ENCODE assay signal across 1 cellular context in the genomic region with DNA sequence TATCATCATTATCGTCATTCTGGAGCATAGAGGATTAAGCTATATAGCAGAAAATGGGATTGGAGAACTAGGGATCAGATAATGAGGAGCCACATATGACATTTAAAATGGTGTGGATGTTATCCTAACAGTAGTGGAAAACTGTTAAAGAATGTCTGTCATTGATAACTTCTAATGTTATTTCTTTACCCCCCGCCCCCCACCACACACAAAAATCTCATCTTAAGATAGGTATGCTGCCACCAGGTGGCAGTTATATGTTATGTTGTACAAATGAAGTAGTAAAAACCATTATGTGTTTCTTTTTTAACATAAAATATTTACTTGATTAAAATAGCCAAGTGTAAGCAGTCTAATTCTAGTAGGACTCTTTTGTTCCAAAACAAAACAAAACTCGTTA.
TF ChIP-seq lines count a peak whose summit lies in the region.

No MANE protein-coding gene starts in this region.

TF ChIP-seq in GM12878, 131 proteins besides CTCF, POLR2A, EP300 and RAD21 (continued from another document):
- TF ChIP-seq, protein P1, sequence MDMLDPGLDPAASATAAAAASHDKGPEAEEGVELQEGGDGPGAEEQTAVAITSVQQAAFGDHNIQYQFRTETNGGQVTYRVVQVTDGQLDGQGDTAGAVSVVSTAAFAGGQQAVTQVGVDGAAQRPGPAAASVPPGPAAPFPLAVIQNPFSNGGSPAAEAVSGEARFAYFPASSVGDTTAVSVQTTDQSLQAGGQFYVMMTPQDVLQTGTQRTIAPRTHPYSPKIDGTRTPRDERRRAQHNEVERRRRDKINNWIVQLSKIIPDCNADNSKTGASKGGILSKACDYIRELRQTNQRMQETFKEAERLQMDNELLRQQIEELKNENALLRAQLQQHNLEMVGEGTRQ (IDR thresholded peaks at IDR 0.05; ENCODE audit: borderline replicate concordance, low read depth, low read length) = no peak
- TF ChIP-seq SREBF1 (IDR thresholded peaks at IDR 0.05; ENCODE audit: low read length) (no peak), NFXL1 (IDR thresholded peaks at IDR 0.05; ENCODE audit: borderline replicate concordance) (no peak), TCF3 (IDR thresholded peaks at IDR 0.05; ENCODE audit: borderline replicate concordance, insufficient read depth, low read depth, low read length) (no peak), ETV6 (conservative IDR thresholded peaks at IDR 0.05 in 1 of 2, IDR thresholded peaks at IDR 0.05 in 1 of 2; ENCODE audit: borderline replicate concordance in 1 of 2, low read depth in 1 of 2) (no peak), SMAD5 (IDR thresholded peaks at IDR 0.05; ENCODE audit: low read depth) (no peak), SUZ12 (IDR thresholded peaks at IDR 0.05; ENCODE audit: unreplicated experiment) (no peak), BMI1 (IDR thresholded peaks at IDR 0.05; ENCODE audit: borderline replicate concordance) (no peak), CHD2 (IDR thresholded peaks at IDR 0.05; ENCODE audit: borderline replicate concordance, low read depth, low read length) (no peak), TARDBP (IDR thresholded peaks at IDR 0.05; ENCODE audit: borderline replicate concordance) (no peak), KAT2A (conservative IDR thresholded peaks at IDR 0.05; ENCODE audit: control insufficient read depth, low read depth, low read length) (no peak), NBN (IDR thresholded peaks at IDR 0.05) (no peak), FOXM1 (IDR thresholded peaks at IDR 0.05; ENCODE audit: low read depth, low read length) (no peak), NFIC (IDR thresholded peaks at IDR 0.05; ENCODE audit: low read depth, low read length) (no peak), ZNF207 (IDR thresholded peaks at IDR 0.05; ENCODE audit: borderline replicate concordance) (no peak)
TF ChIP-seq in GM12878: peak in this region for 0.
